16 cellular contexts compared by ENCODE assay signal in the genomic region with DNA sequence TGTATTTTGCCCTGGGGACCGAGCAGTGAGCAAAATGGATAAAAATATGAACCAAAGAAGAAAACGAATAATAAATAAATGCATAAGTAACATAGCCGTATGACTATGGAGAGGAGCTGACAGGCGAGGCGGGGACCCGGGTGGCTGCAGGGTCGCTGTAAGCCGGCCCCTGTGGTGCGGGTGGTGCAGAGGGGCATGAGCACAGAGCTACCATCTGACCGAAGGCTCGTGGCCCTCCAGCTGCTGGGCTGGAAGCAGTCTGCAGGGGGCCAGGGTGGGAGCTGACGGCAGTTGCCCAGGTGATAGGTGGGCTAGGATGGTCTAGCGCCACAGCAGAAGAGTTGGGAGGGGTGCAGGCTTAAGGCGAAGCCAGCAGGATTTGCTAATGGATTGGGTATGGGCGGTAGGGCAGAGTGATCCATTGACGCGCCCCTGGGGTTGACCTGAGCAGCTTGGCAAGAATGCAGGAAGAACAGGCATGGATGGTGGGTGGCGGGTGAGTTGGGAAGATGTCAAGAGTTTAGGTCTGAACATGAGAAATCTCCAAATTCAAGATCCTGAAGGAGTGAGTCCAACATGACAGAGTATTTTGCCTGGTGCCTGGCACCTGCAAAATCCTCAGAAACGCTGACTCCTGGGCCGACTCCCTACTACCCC.
DNase-seq lines count a peak whose midpoint lies in the region; ATAC-seq lines count a peak whose summit lies in the region.
"Had no signal": no experiment of that assay in that cellular context is flagged by ENCODE, and none has a peak within 500 bp of the region (broad histone marks: within the 10 kb centered on the region; RNA-seq: fewer than 3 reads in every experiment).

No MANE protein-coding gene starts in this region.

- intact Hi-C loops in aorta (cut with DNase I): no loop called here

- no peak overlapping the region for H3K23ac ChIP-seq in trophoblast cell (ENCODE audit: low read length)

- H3K27ac ChIP-seq in SJCRH30: peak overlapping the region; percentile 56
- H3K27ac ChIP-seq in iPS-18a (ENCODE audit: low read length): no peak overlapping the region
- H3K27ac ChIP-seq in trophoblast cell (ENCODE audit: low read depth, low read length): no peak overlapping the region
- H3K27ac ChIP-seq in aorta (ENCODE audit: low read depth in 1 of 2, low read length in 2 of 2): no peak overlapping the region
- H3K27ac ChIP-seq: A549, C4-2B, PC-9 had no signal

- H3K79me2 ChIP-seq in trophoblast cell (ENCODE audit: control insufficient read depth, insufficient read depth, low read length, poor library complexity): no peaks in the 10 kb centered on the region

- H3K4me3 ChIP-seq in H7 (ENCODE audit: insufficient read depth, low read depth, low read length) (peak overlapping the region; percentile 14), SJCRH30 (peak overlapping the region; percentile 42), iPS-18a (ENCODE audit: low read length) (peak overlapping the region; percentile 44), trophoblast cell (ENCODE audit: low read depth, low read length) (no peak overlapping the region), aorta (ENCODE audit: low read length in 2 of 2) (no peak overlapping the region)
- H3K4me3 ChIP-seq: A549, K562, PC-9 had no signal

- peak overlapping the region; percentile 27 for H3K4me2 ChIP-seq in trophoblast cell (ENCODE audit: low read length)
- H3K4me2 ChIP-seq: A549, PC-9 had no signal

- WGBS in trophoblast cell (ENCODE audit: extremely low coverage, insufficient coverage, insufficient read length): no CpG with 5 or more reads among the region's 20 CpGs
- 93 to 96% methylated on average over 20 of the region's 20 CpGs for WGBS in aorta, 2 donors

- peaks cover 25% of the 10 kb centered on the region for H3K4me1 ChIP-seq in SJCRH30
- H3K4me1 ChIP-seq in iPS-18a (ENCODE audit: control insufficient read depth, low read depth, low read length): peaks cover 8% of the 10 kb centered on the region
- peaks cover 3 to 9% of the 10 kb centered on the region in 2 experiments for H3K4me1 ChIP-seq in trophoblast cell (ENCODE audit: control insufficient read depth in 1 of 2, insufficient read depth in 2 of 2, low read length in 2 of 2)
- peaks cover 0 to 2% of the 10 kb centered on the region in 2 donors for H3K4me1 ChIP-seq in aorta (ENCODE audit: control insufficient read depth in 1 of 2, insufficient read depth in 2 of 2, low read length in 2 of 2)

- no peak for DNase-seq in H7
- no peak for DNase-seq in SJCRH30
- DNase-seq in trophoblast cell: no peak
- no peak for DNase-seq in activated CD4-positive, alpha-beta T cell treated with anti-CD3 and anti-CD28 coated beads, Interleukin-2, amount 50 U/mL, for 1 hour
- no peak for DNase-seq in NCI-H2029 (lab: John Stamatoyannopoulos, UW)
- DNase-seq in aorta: no peak
- DNase-seq: DMS153, EL, NCI-H345, PC-9 had no signal

- H4K12ac ChIP-seq in trophoblast cell (ENCODE audit: low read depth, low read length): no peak overlapping the region

- no peaks in the 10 kb centered on the region for H3K79me1 ChIP-seq in trophoblast cell (ENCODE audit: low read length)

- H2BK5ac ChIP-seq in trophoblast cell (ENCODE audit: low read depth, low read length, poor library complexity): no peak overlapping the region

- no peak overlapping the region for H2AFZ ChIP-seq in trophoblast cell (ENCODE audit: insufficient read depth, low read length, poor library complexity)
- H2AFZ ChIP-seq: PC-9 had no signal

- H3K14ac ChIP-seq in trophoblast cell (ENCODE audit: low read length): no peak overlapping the region

- no peak overlapping the region for H3K4ac ChIP-seq in trophoblast cell (ENCODE audit: low read depth, low read length)

- no peak overlapping the region for H4K91ac ChIP-seq in trophoblast cell (ENCODE audit: low read depth, low read length)

- no peak overlapping the region for H2BK12ac ChIP-seq in trophoblast cell (ENCODE audit: low read length)

- H3K9me3 ChIP-seq in SJCRH30 (replicated peaks) (no peaks in the 10 kb centered on the region), iPS-18a (ENCODE audit: control insufficient read depth, low read depth, low read length) (no peaks in the 10 kb centered on the region), trophoblast cell (ENCODE audit: insufficient read depth, low read depth, low read length) (peaks cover 1% of the 10 kb centered on the region), aorta (ENCODE audit: control insufficient read depth, low read length) (no peaks in the 10 kb centered on the region)
- H3K9me3 ChIP-seq: A549 had no signal

- H2BK120ac ChIP-seq in trophoblast cell (ENCODE audit: insufficient read depth, low read length, poor library complexity): no peak overlapping the region

- H3K36me3 ChIP-seq in H7 (replicated peaks; ENCODE audit: control insufficient read depth, insufficient read depth, low read length) (no peaks in the 10 kb centered on the region), SJCRH30 (no peaks in the 10 kb centered on the region), iPS-18a (ENCODE audit: control insufficient read depth, low read depth, low read length) (no peaks in the 10 kb centered on the region), trophoblast cell (ENCODE audit: control insufficient read depth in 1 of 2, insufficient read depth in 2 of 2, low read length in 2 of 2) (no peaks in the 10 kb centered on the region), aorta (ENCODE audit: control insufficient read depth in 1 of 2, insufficient read depth in 2 of 2, low read length in 1 of 2) (no peaks in the 10 kb centered on the region)

- no peak for ATAC-seq in GM21576 (IDR thresholded peaks at IDR 0.05; ENCODE audit: unreplicated experiment)
- no peak for ATAC-seq in aorta (ENCODE audit: low FRiP score)
- ATAC-seq: A549, HCT116, K562 had no signal

- H3K18ac ChIP-seq in trophoblast cell (ENCODE audit: low read length): no peak overlapping the region

- no peak overlapping the region for H4K8ac ChIP-seq in trophoblast cell (ENCODE audit: low read depth, low read length)

- H3K27me3 ChIP-seq in H7 (ENCODE audit: control insufficient read depth, insufficient read depth, low read length): peaks cover 45% of the 10 kb centered on the region
- H3K27me3 ChIP-seq in SJCRH30: no peaks in the 10 kb centered on the region
- peaks cover 47% of the 10 kb centered on the region for H3K27me3 ChIP-seq in iPS-18a (ENCODE audit: control insufficient read depth, insufficient read depth, low read length)
- peaks cover 2% of the 10 kb centered on the region for H3K27me3 ChIP-seq in trophoblast cell (ENCODE audit: insufficient read depth, low read length)
- no peaks in the 10 kb centered on the region for H3K27me3 ChIP-seq in aorta (ENCODE audit: control insufficient read depth in 1 of 2, insufficient read depth in 2 of 2, low read length in 1 of 2)

- H2AK5ac ChIP-seq in trophoblast cell (ENCODE audit: low read length): no peak overlapping the region

- H3K9ac ChIP-seq in iPS-18a (ENCODE audit: low read length) (no peak overlapping the region), trophoblast cell (ENCODE audit: low read length) (no peak overlapping the region)

Comparison
In these comparisons a context has a peak if more than half of its experiments do, and no peak if none do; other contexts are left out.
1. H3K4me3 ChIP-seq: peak in H7 (single experiment), SJCRH30 (single experiment) and iPS-18a (single experiment); none in trophoblast cell (single experiment) and aorta (0 of 2).